ENCODE assay signal across 11 cellular contexts in the genomic region with DNA sequence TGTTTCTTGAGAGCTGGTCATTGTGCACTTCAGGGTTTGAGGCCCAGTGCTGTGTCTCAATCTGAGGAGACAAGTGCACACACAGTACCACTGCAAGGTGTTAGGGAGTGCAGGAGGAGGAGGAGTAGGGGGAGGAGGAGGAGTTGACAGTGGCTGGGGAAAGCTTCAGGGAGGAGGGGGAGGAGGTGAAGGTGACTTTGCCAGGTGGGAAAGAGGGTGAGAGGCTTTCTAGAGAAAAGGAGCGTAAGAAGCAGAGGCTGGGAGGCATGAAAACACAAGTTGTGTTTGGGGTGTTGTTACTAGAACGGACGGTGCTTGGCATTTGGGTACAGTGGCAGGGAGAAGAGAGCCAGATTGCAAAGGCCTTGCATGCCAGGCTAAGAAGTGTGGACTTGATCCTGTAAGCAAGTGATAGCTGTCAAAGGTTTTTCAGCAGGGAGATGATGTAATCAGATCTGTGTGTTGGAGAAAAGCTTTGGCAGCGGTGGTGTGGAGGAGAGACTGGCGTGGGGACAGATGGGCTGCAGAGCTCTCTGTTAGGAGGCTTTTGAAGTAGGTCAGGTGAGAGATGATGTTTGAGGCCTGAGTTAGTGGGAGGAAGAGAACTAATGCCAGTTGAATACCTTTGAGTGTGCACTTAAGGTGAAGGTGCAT. TPM values are rescaled to one million over a fixed set of nuclear protein-coding genes. Genes with fewer than 3 reads are reported as not detected.
A peak's percentile ranks its signal among the peaks of the same experiment; 100 is the strongest.
DNase-seq lines count a peak whose midpoint lies in the region; ATAC-seq lines count a peak whose summit lies in the region.
"Had no signal": no experiment of that assay in that cellular context is flagged by ENCODE, and none has a peak within 500 bp of the region (broad histone marks: within the 10 kb centered on the region; RNA-seq: fewer than 3 reads in every experiment).

No MANE protein-coding gene starts in this region.

- peaks cover 3% of the 10 kb centered on the region for H3K4me1 ChIP-seq in thymus (ENCODE audit: control insufficient read depth, insufficient read depth, low read length)

- no peaks in the 10 kb centered on the region for H3K9me3 ChIP-seq in thymus (ENCODE audit: control insufficient read depth)
- H3K9me3 ChIP-seq: esophagus squamous epithelium, suprapubic skin had no signal

- intact Hi-C loops in left ventricle myocardium superior (cut with micrococcal nuclease), result no loop called here

- 70% methylated on average over 5 of the region's 5 CpGs for WGBS in thymus

- no peaks in the 10 kb centered on the region for H3K36me3 ChIP-seq in thymus (ENCODE audit: control insufficient read depth, insufficient read depth)
- H3K36me3 ChIP-seq: esophagus squamous epithelium, suprapubic skin had no signal

- peak overlapping the region; percentile 36 for H3K27ac ChIP-seq in thymus (ENCODE audit: low read depth)
- H3K27ac ChIP-seq: esophagus squamous epithelium, suprapubic skin had no signal

- DNase-seq in NCI-H1694 (lab: John Stamatoyannopoulos, UW) (peak; percentile 62), SK-N-DZ (ENCODE audit: low spot score) (peak; percentile 35), left ventricle myocardium superior (peak; percentile 62), RKO (ENCODE audit: low spot score) (no peak)
- DNase-seq: activated CD8-positive, alpha-beta memory T cell treated with anti-CD3 and anti-CD28 coated beads, Interleukin-2, amount 50 U/mL, for 48 hours; esophagus squamous epithelium; stimulated activated CD4-positive, alpha-beta T cell treated with anti-CD3 and anti-CD28 coated beads, Interleukin-4, amount 100 ng/mL, for 1 hour had no signal

- ATAC-seq in left ventricle myocardium superior (peak; percentile 93), HG03342 (IDR thresholded peaks at IDR 0.05; ENCODE audit: unreplicated experiment) (no peak), GM18511 (IDR thresholded peaks at IDR 0.05; ENCODE audit: unreplicated experiment) (no peak)

- H3K4me3 ChIP-seq in thymus (ENCODE audit: low read length), result no peak overlapping the region
- H3K4me3 ChIP-seq: esophagus squamous epithelium, suprapubic skin had no signal

- no peaks in the 10 kb centered on the region for H3K27me3 ChIP-seq in thymus (ENCODE audit: control insufficient read depth, insufficient read depth)
- H3K27me3 ChIP-seq: esophagus squamous epithelium, suprapubic skin had no signal

RNA-seq across cellular contexts. Expression of gene TANC1, which starts 16.2 kb away (rescaled TPM):
- polyA plus RNA-seq in SK-N-DZ (2014; cell fraction: cytosol; rRNA removed), result 4.4 and 5.5 TPM in 2 replicates
- 13.6 and 26.7 TPM in 2 replicates for polyA plus RNA-seq in SK-N-DZ (2014; cell fraction: nucleus; rRNA removed)
- total RNA-seq in left ventricle myocardium superior, result 62.7 TPM
- 13.0 TPM for polyA plus RNA-seq in thymus
